Comparison of ENCODE assay signal across 15 cellular contexts in genomic region chr15:77251662-77252061, GRCh38.
DNase-seq lines count a peak whose midpoint lies in the region; ATAC-seq and TF ChIP-seq lines count a peak whose summit lies in the region.
"Had no signal": no experiment of that assay in that cellular context is flagged by ENCODE, and none has a peak within 500 bp of the region (broad histone marks: within the 10 kb centered on the region; RNA-seq: fewer than 3 reads in every experiment).

No MANE protein-coding gene starts in this region.

- no peak overlapping the region for H3K4me3 ChIP-seq in fibroblast of the aortic adventitia (ENCODE audit: low read depth, low read length)
- H3K4me3 ChIP-seq in suprapubic skin = no peak overlapping the region
- H3K4me3 ChIP-seq: heart right ventricle, lung, ovary had no signal

- H3K36me3 ChIP-seq in suprapubic skin = peaks cover 21% of the 10 kb centered on the region
- H3K36me3 ChIP-seq: ovary had no signal

- no peaks in the 10 kb centered on the region for H3K9me3 ChIP-seq in suprapubic skin
- H3K9me3 ChIP-seq: heart right ventricle, ovary had no signal

- H3K27me3 ChIP-seq in suprapubic skin = no peaks in the 10 kb centered on the region
- H3K27me3 ChIP-seq: heart right ventricle, ovary had no signal

- no peak overlapping the region for H3K27ac ChIP-seq in suprapubic skin
- H3K27ac ChIP-seq: heart right ventricle, ovary had no signal

- peak in 2 of 3 donors; percentile 2 to 3 for DNase-seq in stimulated activated CD4-positive, alpha-beta T cell treated with anti-CD3 and anti-CD28 coated beads, Interleukin-12 subunit alpha, Interleukin-12 subunit beta, amount 100 ng/mL, for 48 hours (ENCODE audit: low read depth in 2 of 3, low spot score in 1 of 3)
- no peak for DNase-seq in stimulated activated CD4-positive, alpha-beta T cell treated with anti-CD3 and anti-CD28 coated beads, Interleukin-12 subunit alpha, Interleukin-12 subunit beta, amount 100 ng/mL, for 4 hours
- DNase-seq in activated T-cell treated with anti-CD3 and anti-CD28 coated beads for 48 hours (ENCODE audit: low read depth) (peak; percentile 15), fibroblast of the aortic adventitia (ENCODE audit: low read depth) (peak; percentile 6), NCI-H524 treated with DMSO at 0.1 percent for 48 hours (lab: John Stamatoyannopoulos, UW) (no peak), suprapubic skin (ENCODE audit: low spot score in 2 of 2) (no peak), NCI-H345 (lab: John Stamatoyannopoulos, UW) (no peak)
- DNase-seq: activated naive CD8-positive, alpha-beta T cell treated with anti-CD3 and anti-CD28 coated beads, Interleukin-2, amount 10 ng/mL, durations not matched to agents 7 days and 5 days; heart right ventricle; NCI-H1436 treated with DMSO at 0.1 percent for 48 hours; ovary; stimulated activated naive CD4-positive, alpha-beta T cell; SW 1271 had no signal

- no peak for TF ChIP-seq EP300 in suprapubic skin (IDR thresholded peaks at IDR 0.05)

- WGBS in suprapubic skin = 94% methylated on average over 2 of the region's 2 CpGs

- ATAC-seq in GM18868 (IDR thresholded peaks at IDR 0.05; ENCODE audit: unreplicated experiment) = no peak
- ATAC-seq: heart right ventricle had no signal

- no peak for TF ChIP-seq POLR2A in suprapubic skin (IDR thresholded peaks at IDR 0.05)

- TF ChIP-seq CTCF in fibroblast of the aortic adventitia (IDR thresholded peaks at IDR 0.05; ENCODE audit: insufficient read depth, low read length) (no peak), suprapubic skin (IDR thresholded peaks at IDR 0.05) (no peak)

- no peaks in the 10 kb centered on the region for H3K4me1 ChIP-seq in suprapubic skin
- H3K4me1 ChIP-seq: heart right ventricle had no signal

Comparison
In these comparisons a context has a peak if more than half of its experiments do, and no peak if none do; other contexts are left out.
1. DNase-seq: peak in stimulated activated CD4-positive, alpha-beta T cell treated with anti-CD3 and anti-CD28 coated beads, Interleukin-12 subunit alpha, Interleukin-12 subunit beta, amount 100 ng/mL, for 48 hours (2 of 3), activated T-cell treated with anti-CD3 and anti-CD28 coated beads for 48 hours (single experiment) and fibroblast of the aortic adventitia (single experiment); none in stimulated activated CD4-positive, alpha-beta T cell treated with anti-CD3 and anti-CD28 coated beads, Interleukin-12 subunit alpha, Interleukin-12 subunit beta, amount 100 ng/mL, for 4 hours (single experiment), NCI-H524 treated with DMSO at 0.1 percent for 48 hours (single experiment), suprapubic skin (0 of 2) and NCI-H345 (single experiment).